Comparison of ENCODE assay signal across 17 cellular contexts in genomic region chrX:65878456-65878855, GRCh38.
A peak's percentile ranks its signal among the peaks of the same experiment; 100 is the strongest.
DNase-seq lines count a peak whose midpoint lies in the region; ATAC-seq and TF ChIP-seq lines count a peak whose summit lies in the region.
"Had no signal": no experiment of that assay in that cellular context is flagged by ENCODE, and none has a peak within 500 bp of the region (broad histone marks: within the 10 kb centered on the region; RNA-seq: fewer than 3 reads in every experiment).

No MANE protein-coding gene starts in this region.

- peak overlapping the region; percentile 70 for H3K27ac Mint-ChIP-seq in activated CD8-positive, alpha-beta T cell treated with anti-CD3 and anti-CD28 coated beads for 36 hours
- peak overlapping the region; percentile 82 for H3K27ac Mint-ChIP-seq in activated naive CD8-positive, alpha-beta T cell treated with anti-CD3 and anti-CD28 coated beads, Interleukin-2, amount 50 U/mL, for 24 hours
- H3K27ac Mint-ChIP-seq: B cell; CD4-positive, CD25-positive, alpha-beta regulatory T cell; CD8-positive, alpha-beta T cell; GM23338; H9 had no signal

- peaks cover 2% of the 10 kb centered on the region for H3K9me3 ChIP-seq in DND-41 (ENCODE audit: insufficient read depth, low read length, severe bottlenecking)
- no peaks in the 10 kb centered on the region for H3K9me3 ChIP-seq in lung (ENCODE audit: control insufficient read depth in 2 of 2, insufficient read depth in 1 of 2, low read length in 1 of 2)

- DNase-seq in DND-41 (no peak), lung (ENCODE audit: low spot score) (no peak), NCI-H2081 (lab: John Stamatoyannopoulos, UW) (no peak), AG08396 (ENCODE audit: low spot score) (no peak), GM19240 (ENCODE audit: insufficient read length, low spot score) (no peak)
- no peak for DNase-seq in activated CD8-positive, alpha-beta T cell treated with anti-CD3 and anti-CD28 coated beads for 36 hours
- no peak for DNase-seq in activated naive CD8-positive, alpha-beta T cell treated with anti-CD3 and anti-CD28 coated beads, Interleukin-2, amount 50 U/mL, for 24 hours
- DNase-seq: CD4-positive, CD25-positive, alpha-beta regulatory T cell; CD8-positive, alpha-beta T cell; DMS 273 treated with DMSO at 0.1 percent for 48 hours; DMS79; H9 had no signal

- intact Hi-C loops in activated CD8-positive, alpha-beta T cell treated with anti-CD3 and anti-CD28 coated beads for 36 hours (cut with micrococcal nuclease): no loop called here

- H3K9ac ChIP-seq in DND-41 (ENCODE audit: low read depth, low read length): no peak overlapping the region
- H3K9ac ChIP-seq: BLaER1 had no signal

- ATAC-seq in DND-41 (ENCODE audit: insufficient read depth, low read depth) (0 out of 3 replicates have a peak, but pooled peaks have one; percentile 39), lung (ENCODE audit: insufficient read depth, low FRiP score) (no peak)
- no peak for ATAC-seq in activated CD8-positive, alpha-beta T cell treated with anti-CD3 and anti-CD28 coated beads for 36 hours
- no peak for ATAC-seq in activated naive CD8-positive, alpha-beta T cell treated with anti-CD3 and anti-CD28 coated beads, Interleukin-2, amount 50 U/mL, for 24 hours
- ATAC-seq: CD8-positive, alpha-beta T cell; GM23338; HCT116 had no signal

- no peak overlapping the region for H2AFZ ChIP-seq in DND-41 (ENCODE audit: low read depth, low read length)
- H2AFZ ChIP-seq: GM23338 had no signal

- H3K79me2 ChIP-seq in DND-41 (ENCODE audit: insufficient read depth, low read length): no peaks in the 10 kb centered on the region

- H3K27ac ChIP-seq in DND-41 (ENCODE audit: low read length): no peak overlapping the region
- no peak overlapping the region for H3K27ac ChIP-seq in lung (ENCODE audit: low read depth in 1 of 2, low read length in 1 of 2)
- H3K27ac ChIP-seq: BLaER1, C4-2B had no signal

- no peaks in the 10 kb centered on the region for H3K36me3 Mint-ChIP-seq in activated CD8-positive, alpha-beta T cell treated with anti-CD3 and anti-CD28 coated beads for 36 hours (ENCODE audit: low read depth)
- no peaks in the 10 kb centered on the region for H3K36me3 Mint-ChIP-seq in activated naive CD8-positive, alpha-beta T cell treated with anti-CD3 and anti-CD28 coated beads, Interleukin-2, amount 50 U/mL, for 24 hours (ENCODE audit: low read depth)
- H3K36me3 Mint-ChIP-seq: CD8-positive, alpha-beta T cell had no signal

- H3K4me3 Mint-ChIP-seq in activated CD8-positive, alpha-beta T cell treated with anti-CD3 and anti-CD28 coated beads for 36 hours: no peak overlapping the region
- no peak overlapping the region for H3K4me3 Mint-ChIP-seq in activated naive CD8-positive, alpha-beta T cell treated with anti-CD3 and anti-CD28 coated beads, Interleukin-2, amount 50 U/mL, for 24 hours
- H3K4me3 Mint-ChIP-seq: B cell; CD4-positive, CD25-positive, alpha-beta regulatory T cell; CD8-positive, alpha-beta T cell; GM23338; H9 had no signal

- H3K4me3 ChIP-seq in DND-41 (ENCODE audit: low read depth in 1 of 2, low read length in 2 of 2) (no peak overlapping the region), lung (peak overlapping the region; percentile 8)
- H3K4me3 ChIP-seq: BLaER1, GM23338 had no signal

- H4K20me1 ChIP-seq in DND-41 (ENCODE audit: insufficient read depth, low read length): no peaks in the 10 kb centered on the region
- H4K20me1 ChIP-seq: BLaER1 had no signal

- H3K27me3 ChIP-seq in DND-41 (ENCODE audit: insufficient read depth, low read length, poor library complexity) (no peaks in the 10 kb centered on the region), lung (ENCODE audit: control insufficient read depth, insufficient read depth) (no peaks in the 10 kb centered on the region)

- peaks cover 16% of the 10 kb centered on the region for H3K4me1 ChIP-seq in DND-41 (ENCODE audit: insufficient read depth, low read length)
- H3K4me1 ChIP-seq in lung (ENCODE audit: control insufficient read depth in 2 of 2, insufficient read depth in 2 of 2, low read length in 2 of 2): no peaks in the 10 kb centered on the region
- H3K4me1 ChIP-seq: BLaER1 had no signal

- peaks cover 26% of the 10 kb centered on the region for H3K4me1 Mint-ChIP-seq in activated CD8-positive, alpha-beta T cell treated with anti-CD3 and anti-CD28 coated beads for 36 hours (ENCODE audit: low read depth)
- peaks cover 21% of the 10 kb centered on the region for H3K4me1 Mint-ChIP-seq in activated naive CD8-positive, alpha-beta T cell treated with anti-CD3 and anti-CD28 coated beads, Interleukin-2, amount 50 U/mL, for 24 hours
- H3K4me1 Mint-ChIP-seq: GM23338, H9 had no signal

- 83 to 91% methylated on average over 1 of the region's 1 CpG for WGBS in lung, 2 donors

- no peak overlapping the region for H3K4me2 ChIP-seq in DND-41 (ENCODE audit: insufficient read depth, low read length)
- H3K4me2 ChIP-seq: BLaER1, GM23338 had no signal

- TF ChIP-seq CTCF in DND-41 (IDR thresholded peaks at IDR 0.05; ENCODE audit: borderline replicate concordance, extremely low read depth, low read length, poor library complexity, severe bottlenecking) (no peak), lung (IDR thresholded peaks at IDR 0.05; ENCODE audit: control extremely low read depth, extremely low read depth) (no peak)
- TF ChIP-seq CTCF in activated CD8-positive, alpha-beta T cell treated with anti-CD3 and anti-CD28 coated beads for 36 hours (IDR thresholded peaks at IDR 0.05): no peak

- H3K9me3 Mint-ChIP-seq in activated CD8-positive, alpha-beta T cell treated with anti-CD3 and anti-CD28 coated beads for 36 hours: peaks cover 2% of the 10 kb centered on the region
- no peaks in the 10 kb centered on the region for H3K9me3 Mint-ChIP-seq in activated naive CD8-positive, alpha-beta T cell treated with anti-CD3 and anti-CD28 coated beads, Interleukin-2, amount 50 U/mL, for 24 hours
- H3K9me3 Mint-ChIP-seq: GM23338 had no signal

- POLR2A ChIA-PET in activated CD8-positive, alpha-beta T cell treated with anti-CD3 and anti-CD28 coated beads for 36 hours (lab: Charles Lee): no interaction called here

- H3K36me3 ChIP-seq in DND-41 (ENCODE audit: insufficient read depth, low read length) (no peaks in the 10 kb centered on the region), lung (ENCODE audit: control insufficient read depth in 2 of 2, insufficient read depth in 2 of 2, low read length in 2 of 2) (no peaks in the 10 kb centered on the region)
- H3K36me3 ChIP-seq: BLaER1 had no signal

- no peaks in the 10 kb centered on the region for H3K27me3 Mint-ChIP-seq in activated CD8-positive, alpha-beta T cell treated with anti-CD3 and anti-CD28 coated beads for 36 hours
- H3K27me3 Mint-ChIP-seq in activated naive CD8-positive, alpha-beta T cell treated with anti-CD3 and anti-CD28 coated beads, Interleukin-2, amount 50 U/mL, for 24 hours: no peaks in the 10 kb centered on the region
- H3K27me3 Mint-ChIP-seq: B cell; CD4-positive, CD25-positive, alpha-beta regulatory T cell had no signal

- CTCF ChIA-PET in activated CD8-positive, alpha-beta T cell treated with anti-CD3 and anti-CD28 coated beads for 36 hours (lab: Charles Lee): no interaction called here
